ENCODE assay signal across 8 cellular contexts in the genomic region with DNA sequence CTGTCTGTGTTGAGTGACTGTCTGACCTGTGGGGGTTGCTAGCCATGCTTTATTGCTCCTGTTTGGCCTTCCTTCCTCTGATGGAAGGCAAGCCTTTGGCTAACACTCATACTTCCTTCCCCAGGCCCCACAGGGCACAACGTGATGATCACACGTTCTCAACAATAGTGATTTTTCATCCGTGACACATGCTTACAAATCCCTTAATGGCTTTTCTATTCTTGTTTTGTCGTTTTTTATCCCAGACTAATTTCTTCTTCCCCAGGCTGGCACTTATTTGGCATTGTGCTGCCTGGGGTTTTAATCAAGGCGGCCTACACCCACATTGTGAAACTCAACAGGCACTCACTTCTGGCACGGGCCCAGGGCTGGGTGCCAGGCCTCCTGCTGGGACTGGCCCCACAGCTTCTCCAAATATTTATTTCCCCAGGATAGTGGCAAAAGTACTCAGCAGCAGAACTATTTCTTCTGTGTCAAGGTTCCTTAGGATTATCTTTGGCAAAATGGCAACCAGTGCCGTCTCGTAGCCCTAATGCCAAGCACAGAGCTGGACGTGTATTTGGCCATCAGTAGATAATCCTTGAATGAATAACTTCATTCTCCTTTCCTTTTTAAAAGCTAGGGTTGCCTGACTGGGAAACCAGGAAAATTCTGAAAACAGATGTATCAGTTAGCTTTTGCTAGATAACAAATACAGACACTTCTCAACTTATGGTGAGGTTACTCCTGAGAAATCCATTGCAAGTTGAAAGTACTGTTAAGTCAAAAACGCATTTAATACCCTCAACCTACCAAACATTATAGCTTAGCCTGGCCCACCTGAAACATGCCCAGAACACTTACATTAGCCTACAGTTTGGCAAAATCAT. TPM values are rescaled to one million over a fixed set of nuclear protein-coding genes. Genes with fewer than 3 reads are reported as not detected.
DNase-seq lines count a peak whose midpoint lies in the region; ATAC-seq and TF ChIP-seq lines count a peak whose summit lies in the region.

No MANE protein-coding gene starts in this region.

- no peak for DNase-seq in CD8-positive, alpha-beta memory T cell
- DNase-seq in LoVo (ENCODE audit: low spot score), result peak; percentile 94
- DNase-seq in left ventricle myocardium inferior, result peak; percentile 91
- peak; percentile 86 for DNase-seq in spleen
- DNase-seq in DMS53 (lab: John Stamatoyannopoulos, UW), result no peak
- no peak for DNase-seq in superior temporal gyrus (ENCODE audit: extremely low spot score)

- TF ChIP-seq POLR2A in spleen (IDR thresholded peaks at IDR 0.05), result no peak

- no peak overlapping the region for H3K27ac ChIP-seq in CD8-positive, alpha-beta memory T cell (ENCODE audit: low read depth, low read length)
- H3K27ac ChIP-seq in left ventricle myocardium inferior (replicated peaks) (peak overlapping the region; percentile 62), spleen (peak overlapping the region; percentile 55 to 87 (median 84))

- 27 to 42% (median 31%) methylated on average over 10 of the region's 10 CpGs for WGBS in spleen, 5 donors

- CTCF ChIA-PET in CD8-positive, alpha-beta memory T cell (lab: Charles Lee), result interaction anchor here (0.8 to 8.1 kb wide), 13 partner anchors 11 to 48 kb away, joined by 3 to 81 read pairs (median 11); no protein-coding TSS in a partner anchor

- H3K9me3 ChIP-seq in CD8-positive, alpha-beta memory T cell (ENCODE audit: low read length), result no peaks in the 10 kb centered on the region
- H3K9me3 ChIP-seq in left ventricle myocardium inferior (replicated peaks) (peaks cover 5% of the 10 kb centered on the region), spleen (no peaks in the 10 kb centered on the region)

- no peaks in the 10 kb centered on the region for H3K27me3 ChIP-seq in CD8-positive, alpha-beta memory T cell (ENCODE audit: insufficient read depth, low read length, poor library complexity, severe bottlenecking)
- H3K27me3 ChIP-seq in left ventricle myocardium inferior (ENCODE audit: low read depth) (no peaks in the 10 kb centered on the region), spleen (replicated peaks in 1 of 7) (no peaks in the 10 kb centered on the region)

- H3K27ac Mint-ChIP-seq in CD8-positive, alpha-beta memory T cell, result peak overlapping the region; percentile 29 to 98 (median 82)
- peak overlapping the region; percentile 97 for H3K27ac Mint-ChIP-seq in activated naive CD8-positive, alpha-beta T cell

- H3K4me3 ChIP-seq in CD8-positive, alpha-beta memory T cell (ENCODE audit: low read length), result no peak overlapping the region
- H3K4me3 ChIP-seq in left ventricle myocardium inferior (no peak overlapping the region), spleen (peak overlapping the region in 2 of 8 donors; percentile 1 to 30)

- TF ChIP-seq CTCF in left ventricle myocardium inferior (IDR thresholded peaks at IDR 0.05; ENCODE audit: borderline replicate concordance) (no peak), spleen (IDR thresholded peaks at IDR 0.05 in 8 of 11, conservative IDR thresholded peaks at IDR 0.05 in 3 of 11) (no peak)

- no peak for ATAC-seq in HG03045 (IDR thresholded peaks at IDR 0.05; ENCODE audit: unreplicated experiment)

- H3K4me1 ChIP-seq in CD8-positive, alpha-beta memory T cell (ENCODE audit: insufficient read depth, low read length), result peaks cover 92% of the 10 kb centered on the region
- H3K4me1 ChIP-seq in left ventricle myocardium inferior, result peaks cover 44% of the 10 kb centered on the region
- peaks cover 65 to 100% (median 82%) of the 10 kb centered on the region in 6 donors for H3K4me1 ChIP-seq in spleen

- H3K4me1 Mint-ChIP-seq in CD8-positive, alpha-beta memory T cell, result peaks cover 66 to 100% (median 81%) of the 10 kb centered on the region in 3 donors
- peaks cover 93% of the 10 kb centered on the region for H3K4me1 Mint-ChIP-seq in activated naive CD8-positive, alpha-beta T cell (ENCODE audit: low read depth)

- intact Hi-C loops in left ventricle myocardium inferior (cut with micrococcal nuclease), result no loop called here
- intact Hi-C loops in spleen (cut with DNase I; ENCODE audit: low total_unique reads), result loop anchor here (5.0 kb wide), 1 partner anchor 45 kb away; no protein-coding TSS in a partner anchor

- H3K4me3 Mint-ChIP-seq in CD8-positive, alpha-beta memory T cell, result peak overlapping the region in 2 of 7 donors; percentile 72 to 82
- peak overlapping the region; percentile 57 for H3K4me3 Mint-ChIP-seq in activated naive CD8-positive, alpha-beta T cell

- H3K27me3 Mint-ChIP-seq in CD8-positive, alpha-beta memory T cell, result peaks cover 0 to 3% of the 10 kb centered on the region in 2 donors
- no peaks in the 10 kb centered on the region for H3K27me3 Mint-ChIP-seq in activated naive CD8-positive, alpha-beta T cell

- no peaks in the 10 kb centered on the region for H3K36me3 ChIP-seq in CD8-positive, alpha-beta memory T cell (ENCODE audit: insufficient read depth, low read length)
- H3K36me3 ChIP-seq in left ventricle myocardium inferior (no peaks in the 10 kb centered on the region), spleen (no peaks in the 10 kb centered on the region)

- POLR2A ChIA-PET in CD8-positive, alpha-beta memory T cell (lab: Charles Lee), result interaction anchor here (0.6 to 4.7 kb wide), 2 partner anchors 16 to 36 kb away, joined by 3 to 40 read pairs; no protein-coding TSS in a partner anchor

- no peaks in the 10 kb centered on the region for H3K9me3 Mint-ChIP-seq in CD8-positive, alpha-beta memory T cell
- H3K9me3 Mint-ChIP-seq in activated naive CD8-positive, alpha-beta T cell (ENCODE audit: low read depth), result no peaks in the 10 kb centered on the region

- no peaks in the 10 kb centered on the region for H3K36me3 Mint-ChIP-seq in CD8-positive, alpha-beta memory T cell
- peaks cover 2% of the 10 kb centered on the region for H3K36me3 Mint-ChIP-seq in activated naive CD8-positive, alpha-beta T cell

RNA-seq across cellular contexts. Expression of gene CMTM7, which starts 30.6 kb away (rescaled TPM):
- total RNA-seq in CD8-positive, alpha-beta memory T cell, result 10 to 100 TPM; 33.5 to 39.4 TPM
- polyA plus RNA-seq in CD8-positive, alpha-beta memory T cell, result 113 TPM
- total RNA-seq in left ventricle myocardium inferior (2.9 TPM), spleen (10 to 100 TPM; 42.4 to 92.0 (median 48.6) TPM)
- 10 to 100 TPM; 27.6 to 38.3 (median 32.8) TPM for polyA plus RNA-seq in spleen

Comparison
In these comparisons a context has a peak if more than half of its experiments do, and no peak if none do; other contexts are left out.
1. DNase-seq: peak in LoVo (single experiment), left ventricle myocardium inferior (single experiment) and spleen (single experiment); none in CD8-positive, alpha-beta memory T cell (0 of 5), DMS53 (single experiment) and superior temporal gyrus (single experiment).